Comparison of ENCODE assay signal across 11 cellular contexts in genomic region chr1:240650877-240651276, GRCh38. TPM values are rescaled to one million over a fixed set of nuclear protein-coding genes. Genes with fewer than 3 reads are reported as not detected.
"Had no signal": no experiment of that assay in that cellular context is flagged by ENCODE, and none has a peak within 500 bp of the region (broad histone marks: within the 10 kb centered on the region; RNA-seq: fewer than 3 reads in every experiment).

No MANE protein-coding gene starts in this region.

- H2AFZ ChIP-seq: GM23338 had no signal

- H3K4me3 Mint-ChIP-seq: GM23338, H9, HFFc6 had no signal

- H3K4me2 ChIP-seq: GM23338 had no signal

- DNase-seq: H9, HCEC 1CT, HFFc6, IMR-90, KG1 had no signal

- H3K9me3 Mint-ChIP-seq: GM23338, H9, HFFc6 had no signal

- ATAC-seq: GM23338, K562 had no signal

- FAIRE-seq: H1, H54, K562 had no signal

- H3K27ac ChIP-seq: HL-60 had no signal

- H3K27ac Mint-ChIP-seq: GM23338, H9, HFFc6 had no signal

- H3K4me3 ChIP-seq: GM23338, K562 had no signal

- H3K4me1 Mint-ChIP-seq: GM23338, H9 had no signal

RNA-seq across cellular contexts. Expression of gene GREM2, which starts 38.9 kb away (rescaled TPM):
- total RNA-seq: H1, H9, HT1080 had no signal
